20 cellular contexts compared by ENCODE assay signal in genomic region chr5:154449786-154450185, GRCh38. TPM values are rescaled to one million over a fixed set of nuclear protein-coding genes. Genes with fewer than 3 reads are reported as not detected.
"Had no signal": no experiment of that assay in that cellular context is flagged by ENCODE, and none has a peak within 500 bp of the region (broad histone marks: within the 10 kb centered on the region; RNA-seq: fewer than 3 reads in every experiment).

No MANE protein-coding gene starts in this region.

- FAIRE-seq: colon, frontal cortex, islet of Langerhans had no signal

- H3K9me3 Mint-ChIP-seq: activated naive CD4-positive, alpha-beta T cell treated with anti-CD3 and anti-CD28 coated beads, Interleukin-2, amount 10 ng/mL, durations not matched to agents 7 days and 5 days; neural progenitor cell; stimulated activated naive CD8-positive, alpha-beta T cell treated with anti-CD3 and anti-CD28 coated beads, Interleukin-15, Interleukin-2, amounts not matched to agents 100 ng/mL and 50 ng/mL, for 24 hours had no signal

- H3K4me1 ChIP-seq: parathyroid adenoma had no signal

- H3K4me2 ChIP-seq: neural progenitor cell had no signal

- H3K4me3 ChIP-seq: esophagus muscularis mucosa, heart right ventricle, lung, neural progenitor cell, sigmoid colon, spleen, suprapubic skin had no signal

- DNase-seq: activated CD4-positive, CD25-positive, alpha-beta regulatory T cell treated with anti-CD3 and anti-CD28 coated beads, Interleukin-2, amount 50 U/mL, for 72 hours; activated naive CD4-positive, alpha-beta T cell treated with anti-CD3 and anti-CD28 coated beads, Interleukin-2, amount 10 ng/mL, durations not matched to agents 7 days and 5 days; activated T-cell treated with anti-CD3 and anti-CD28 coated beads for 4 hours; heart right ventricle; left colon; midbrain; sigmoid colon; spleen; T-helper 9 cell; trophoblast cell had no signal

- H2AFZ ChIP-seq: neural progenitor cell, parathyroid adenoma had no signal

- H3K27me3 Mint-ChIP-seq: activated naive CD4-positive, alpha-beta T cell treated with anti-CD3 and anti-CD28 coated beads, Interleukin-2, amount 10 ng/mL, durations not matched to agents 7 days and 5 days; stimulated activated naive CD8-positive, alpha-beta T cell treated with anti-CD3 and anti-CD28 coated beads, Interleukin-15, Interleukin-2, amounts not matched to agents 100 ng/mL and 50 ng/mL, for 24 hours had no signal

- H3K4me3 Mint-ChIP-seq: activated naive CD4-positive, alpha-beta T cell treated with anti-CD3 and anti-CD28 coated beads, Interleukin-2, amount 10 ng/mL, durations not matched to agents 7 days and 5 days; neural progenitor cell; stimulated activated naive CD8-positive, alpha-beta T cell treated with anti-CD3 and anti-CD28 coated beads, Interleukin-15, Interleukin-2, amounts not matched to agents 100 ng/mL and 50 ng/mL, for 24 hours had no signal

- H3K27me3 ChIP-seq: esophagus muscularis mucosa, heart right ventricle, sigmoid colon, spleen, suprapubic skin had no signal

- H3K9me3 ChIP-seq: esophagus muscularis mucosa, heart right ventricle, sigmoid colon, spleen, suprapubic skin had no signal

- H3K27ac ChIP-seq: esophagus muscularis mucosa, heart right ventricle, neural progenitor cell, parathyroid adenoma, sigmoid colon, spleen, suprapubic skin had no signal

- H3K27ac Mint-ChIP-seq: activated naive CD4-positive, alpha-beta T cell treated with anti-CD3 and anti-CD28 coated beads, Interleukin-2, amount 10 ng/mL, durations not matched to agents 7 days and 5 days; neural progenitor cell had no signal

- H3K36me3 ChIP-seq: neural progenitor cell had no signal

- H3K9ac ChIP-seq: neural progenitor cell, parathyroid adenoma had no signal

RNA-seq across cellular contexts. Expression of gene HAND1, which starts 28.2 kb away (rescaled TPM):
- total RNA-seq: esophagus muscularis mucosa, frontal cortex, spleen, suprapubic skin had no signal
- polyA plus RNA-seq: adipose tissue, spleen had no signal
